24 cellular contexts compared by ENCODE assay signal in genomic region chr13:81990652-81991051, GRCh38.
"Had no signal": no experiment of that assay in that cellular context is flagged by ENCODE, and none has a peak within 500 bp of the region (broad histone marks: within the 10 kb centered on the region; RNA-seq: fewer than 3 reads in every experiment).

No MANE protein-coding gene starts in this region.

- ATAC-seq: activated CD8-positive, alpha-beta memory T cell treated with anti-CD3 and anti-CD28 coated beads, Interleukin-2, amount 10 ng/mL, durations not matched to agents 7 days and 5 days; activated CD8-positive, alpha-beta T cell treated with anti-CD3 and anti-CD28 coated beads for 36 hours; gastroesophageal sphincter; left lobe of liver; lower lobe of right lung; stimulated activated naive B cell treated with anti-CD40 and anti-IgM and Interleukin-4, amounts not matched to agents 10 μg/mL and 1 μg/mL and 100 μg/mL, for 72 hours had no signal

- H3K27ac ChIP-seq: epithelial cell of prostate, gastroesophageal sphincter, lower lobe of right lung, thoracic aorta, upper lobe of left lung, VCaP had no signal

- H3K4me3 Mint-ChIP-seq: activated CD4-positive, alpha-beta T cell treated with anti-CD3 and anti-CD28 coated beads, Interleukin-2, amount 10 ng/mL, durations not matched to agents 7 days and 5 days; activated CD8-positive, alpha-beta memory T cell treated with anti-CD3 and anti-CD28 coated beads, Interleukin-2, amount 10 ng/mL, durations not matched to agents 7 days and 5 days; activated CD8-positive, alpha-beta T cell treated with anti-CD3 and anti-CD28 coated beads for 36 hours; activated naive CD4-positive, alpha-beta T cell treated with anti-CD3 and anti-CD28 coated beads, Interleukin-2, amount 10 ng/mL, durations not matched to agents 7 days and 5 days; naive B cell; neural crest cell; stimulated activated naive B cell treated with anti-CD40 and anti-IgM and Interleukin-4, amounts not matched to agents 10 μg/mL and 1 μg/mL and 100 μg/mL, for 72 hours had no signal

- H3K27ac Mint-ChIP-seq: activated CD4-positive, alpha-beta T cell treated with anti-CD3 and anti-CD28 coated beads, Interleukin-2, amount 10 ng/mL, durations not matched to agents 7 days and 5 days; activated CD8-positive, alpha-beta memory T cell treated with anti-CD3 and anti-CD28 coated beads, Interleukin-2, amount 10 ng/mL, durations not matched to agents 7 days and 5 days; activated CD8-positive, alpha-beta T cell treated with anti-CD3 and anti-CD28 coated beads for 36 hours; activated naive CD4-positive, alpha-beta T cell treated with anti-CD3 and anti-CD28 coated beads, Interleukin-2, amount 10 ng/mL, durations not matched to agents 7 days and 5 days; naive B cell; progenitor cell of endocrine pancreas; stimulated activated naive B cell treated with anti-CD40 and anti-IgM and Interleukin-4, amounts not matched to agents 10 μg/mL and 1 μg/mL and 100 μg/mL, for 72 hours had no signal

- H3K27me3 Mint-ChIP-seq: activated CD4-positive, alpha-beta T cell treated with anti-CD3 and anti-CD28 coated beads, Interleukin-2, amount 10 ng/mL, durations not matched to agents 7 days and 5 days; activated CD8-positive, alpha-beta memory T cell treated with anti-CD3 and anti-CD28 coated beads, Interleukin-2, amount 10 ng/mL, durations not matched to agents 7 days and 5 days; activated CD8-positive, alpha-beta T cell treated with anti-CD3 and anti-CD28 coated beads for 36 hours; activated naive CD4-positive, alpha-beta T cell treated with anti-CD3 and anti-CD28 coated beads, Interleukin-2, amount 10 ng/mL, durations not matched to agents 7 days and 5 days; naive B cell; progenitor cell of endocrine pancreas; stimulated activated naive B cell treated with anti-CD40 and anti-IgM and Interleukin-4, amounts not matched to agents 10 μg/mL and 1 μg/mL and 100 μg/mL, for 72 hours had no signal

- H3K36me3 Mint-ChIP-seq: activated CD8-positive, alpha-beta memory T cell treated with anti-CD3 and anti-CD28 coated beads, Interleukin-2, amount 10 ng/mL, durations not matched to agents 7 days and 5 days; activated naive CD4-positive, alpha-beta T cell treated with anti-CD3 and anti-CD28 coated beads, Interleukin-2, amount 10 ng/mL, durations not matched to agents 7 days and 5 days; naive B cell; stimulated activated naive B cell treated with anti-CD40 and anti-IgM and Interleukin-4, amounts not matched to agents 10 μg/mL and 1 μg/mL and 100 μg/mL, for 72 hours had no signal

- H3K27me3 ChIP-seq: gastroesophageal sphincter, upper lobe of left lung had no signal

- H3K4me1 Mint-ChIP-seq: activated CD4-positive, alpha-beta T cell treated with anti-CD3 and anti-CD28 coated beads, Interleukin-2, amount 10 ng/mL, durations not matched to agents 7 days and 5 days; activated CD8-positive, alpha-beta memory T cell treated with anti-CD3 and anti-CD28 coated beads, Interleukin-2, amount 10 ng/mL, durations not matched to agents 7 days and 5 days; activated naive CD4-positive, alpha-beta T cell treated with anti-CD3 and anti-CD28 coated beads, Interleukin-2, amount 10 ng/mL, durations not matched to agents 7 days and 5 days; naive B cell; stimulated activated naive B cell treated with anti-CD40 and anti-IgM and Interleukin-4, amounts not matched to agents 10 μg/mL and 1 μg/mL and 100 μg/mL, for 72 hours had no signal

- H3K9me3 Mint-ChIP-seq: neural crest cell; stimulated activated naive B cell treated with anti-CD40 and anti-IgM and Interleukin-4, amounts not matched to agents 10 μg/mL and 1 μg/mL and 100 μg/mL, for 72 hours had no signal

- H3K4me1 ChIP-seq: gastroesophageal sphincter, lower lobe of right lung had no signal

- H3K9me3 ChIP-seq: gastroesophageal sphincter, lower lobe of right lung, thoracic aorta, upper lobe of left lung had no signal

- DNase-seq: activated CD4-positive, alpha-beta T cell treated with anti-CD3 and anti-CD28 coated beads, Interleukin-2, amount 10 ng/mL, durations not matched to agents 7 days and 5 days; activated CD4-positive, CD25-positive, alpha-beta regulatory T cell treated with anti-CD3 and anti-CD28 coated beads, Interleukin-2, amount 50 U/mL, for 72 hours; activated CD8-positive, alpha-beta memory T cell treated with anti-CD3 and anti-CD28 coated beads, Interleukin-2, amount 10 ng/mL, durations not matched to agents 7 days and 5 days; activated CD8-positive, alpha-beta T cell treated with anti-CD3 and anti-CD28 coated beads for 36 hours; activated effector memory CD4-positive, alpha-beta T cell treated with anti-CD3 and anti-CD28 coated beads, Interleukin-2, amount 50 U/mL, for 16 hours; activated naive CD4-positive, alpha-beta T cell treated with anti-CD3 and anti-CD28 coated beads, Interleukin-2, amount 10 ng/mL, durations not matched to agents 7 days and 5 days; activated T-cell treated with anti-CD3 and anti-CD28 coated beads for 4 hours; cortex of kidney; head of caudate nucleus; hypothalamus; lower lobe of right lung; naive B cell; retina; stimulated activated CD4-positive, alpha-beta T cell treated with anti-CD3 and anti-CD28 coated beads, Interleukin-2, amount 100 ng/mL, for 48 hours; stimulated activated CD8-positive, alpha-beta memory T cell treated with anti-CD3 and anti-CD28 coated beads, Interleukin-4, amount 100 ng/mL, for 48 hours; stimulated activated naive B cell treated with anti-CD40 and anti-IgM and Interleukin-4, amounts not matched to agents 10 μg/mL and 1 μg/mL and 100 μg/mL, for 72 hours; upper lobe of left lung had no signal
